In genomic region chr11:78313898-78314297, GRCh38 we compare ENCODE assay signal across 16 cellular contexts.
DNase-seq lines count a peak whose midpoint lies in the region; ATAC-seq and TF ChIP-seq lines count a peak whose summit lies in the region.
"Had no signal": no experiment of that assay in that cellular context is flagged by ENCODE, and none has a peak within 500 bp of the region (broad histone marks: within the 10 kb centered on the region; RNA-seq: fewer than 3 reads in every experiment).

No MANE protein-coding gene starts in this region.

- H2AFZ ChIP-seq in GM23248 (no peak overlapping the region), H9 (ENCODE audit: low read length) (no peak overlapping the region)

- H2BK120ac ChIP-seq in H9 (ENCODE audit: low read depth, low read length, poor library complexity, severe bottlenecking) = no peak overlapping the region

- H3K79me2 ChIP-seq in GM23248 (ENCODE audit: insufficient read depth) = no peaks in the 10 kb centered on the region; the same call in 1 of the 2 replicates
- H3K79me2 ChIP-seq in H9 (ENCODE audit: insufficient read depth, low read length) = no peaks in the 10 kb centered on the region

- peaks cover 11% of the 10 kb centered on the region; the same call in 1 of the 2 replicates for H3F3A ChIP-seq in GM23248 (ENCODE audit: insufficient read depth)

- no peak overlapping the region for H2BK15ac ChIP-seq in H9 (ENCODE audit: low read depth, low read length)

- H3K4me3 ChIP-seq in GM23248 (no peak overlapping the region), skeletal muscle satellite cell (ENCODE audit: low read length) (no peak overlapping the region)
- H3K4me3 ChIP-seq: gastroesophageal sphincter, GM12878 had no signal

- no peak overlapping the region for H3K4ac ChIP-seq in H9 (ENCODE audit: low read depth, low read length)

- H4K91ac ChIP-seq in H9 (ENCODE audit: insufficient read length, low read depth, low read length) = no peak overlapping the region

- H3K36me3 Mint-ChIP-seq in effector memory CD8-positive, alpha-beta T cell (ENCODE audit: insufficient read depth) = no peaks in the 10 kb centered on the region
- H3K36me3 Mint-ChIP-seq in H9 (ENCODE audit: insufficient read depth in 1 of 3, low read depth in 3 of 3) = peaks cover 0 to 8% (median 0%) of the 10 kb centered on the region in 3 experiments; a peak in 2 of 7 replicates

- H3K4me2 ChIP-seq in GM23248 (ENCODE audit: unreplicated experiment) (no peak overlapping the region), skeletal muscle satellite cell (ENCODE audit: low read length) (peak overlapping the region; percentile 27), H9 (ENCODE audit: insufficient read depth, insufficient read length, low read length) (no peak overlapping the region)
- H3K4me2 ChIP-seq: SK-N-SH had no signal

- no peaks in the 10 kb centered on the region for H3K27me3 ChIP-seq in GM23248 (replicated peaks; ENCODE audit: insufficient read depth)
- H3K27me3 ChIP-seq in skeletal muscle satellite cell (ENCODE audit: control insufficient read depth, insufficient read depth, low read length) = no peaks in the 10 kb centered on the region
- H3K27me3 ChIP-seq in H9 (ENCODE audit: insufficient read depth, low read length) = no peaks in the 10 kb centered on the region
- H3K27me3 ChIP-seq: brain microvascular endothelial cell, gastroesophageal sphincter had no signal

- H3K4me1 ChIP-seq in GM23248 (ENCODE audit: insufficient read depth) = peaks cover 20% of the 10 kb centered on the region
- H3K4me1 ChIP-seq in skeletal muscle satellite cell (ENCODE audit: control insufficient read depth, insufficient read depth, low read length) = peaks cover 27% of the 10 kb centered on the region
- H3K4me1 ChIP-seq in H9 (ENCODE audit: insufficient read depth, low read length) = no peaks in the 10 kb centered on the region; the same call in 1 of the 2 replicates

- H3K56ac ChIP-seq in H9 (ENCODE audit: insufficient read length, low read depth, low read length) = no peak overlapping the region

- no peaks in the 10 kb centered on the region for H4K20me1 ChIP-seq in GM23248 (ENCODE audit: insufficient read depth)
- H4K20me1 ChIP-seq in H9 (ENCODE audit: control insufficient read depth, insufficient read depth, insufficient read length) = no peaks in the 10 kb centered on the region

- H3K27me3 Mint-ChIP-seq in effector memory CD8-positive, alpha-beta T cell = peaks cover 0 to 8% of the 10 kb centered on the region in 2 donors
- no peaks in the 10 kb centered on the region for H3K27me3 Mint-ChIP-seq in H9 (ENCODE audit: low read depth)

- H3K18ac ChIP-seq in H9 (ENCODE audit: insufficient read length, low read depth, low read length) = no peak overlapping the region

- no peaks in the 10 kb centered on the region for H3K9me2 ChIP-seq in GM23248 (ENCODE audit: insufficient read depth)
- H3K9me2 ChIP-seq: SK-N-SH had no signal

- H3K27ac ChIP-seq in GM23248 (peak overlapping the region; percentile 8; the same call in 1 of the 2 replicates), H9 (ENCODE audit: insufficient read length, low read depth, low read length) (no peak overlapping the region)
- H3K27ac ChIP-seq: brain microvascular endothelial cell had no signal

- no peak for TF ChIP-seq CTCF in H9 (conservative IDR thresholded peaks at IDR 0.05)

- H3K23ac ChIP-seq in H9 (ENCODE audit: insufficient read length, low read depth, low read length) = no peak overlapping the region

- DNase-seq in GM23248 (peak; percentile 9), NCI-H526 treated with DMSO at 0.1 percent for 48 hours (lab: John Stamatoyannopoulos, UW) (peak; percentile 70), NCI-H226 (no peak), H9 (no peak)
- DNase-seq in effector memory CD8-positive, alpha-beta T cell = no peak
- DNase-seq: activated naive CD4-positive, alpha-beta T cell; effector memory CD4-positive, alpha-beta T cell; NCI-H2227 treated with DMSO at 0.1 percent for 48 hours; SK-N-SH had no signal

- no peak overlapping the region for H4K8ac ChIP-seq in H9 (replicated peaks; ENCODE audit: insufficient read length, low read depth, low read length)

- H3K27ac Mint-ChIP-seq in effector memory CD8-positive, alpha-beta T cell = no peak overlapping the region
- no peak overlapping the region for H3K27ac Mint-ChIP-seq in H9

- H3K9me3 Mint-ChIP-seq in effector memory CD8-positive, alpha-beta T cell = no peaks in the 10 kb centered on the region
- H3K9me3 Mint-ChIP-seq in H9 = no peaks in the 10 kb centered on the region; a peak in 1 of 5 replicates

- no peak overlapping the region for H2AK5ac ChIP-seq in H9 (ENCODE audit: insufficient read length, low read length)

- peak; percentile 85 for ATAC-seq in esophagus mucosa
- ATAC-seq in HG02798 (IDR thresholded peaks at IDR 0.05; ENCODE audit: poor library complexity, unreplicated experiment) = no peak
- ATAC-seq in effector memory CD8-positive, alpha-beta T cell (replicated peaks) = no peak
- ATAC-seq: gastroesophageal sphincter, GM12878 had no signal

- no peaks in the 10 kb centered on the region for H3K23me2 ChIP-seq in H9 (ENCODE audit: insufficient read length, low read depth, low read length, poor library complexity, severe bottlenecking)

- H2BK5ac ChIP-seq in H9 (ENCODE audit: insufficient read length, low read length) = no peak overlapping the region

- no peak overlapping the region for H2BK12ac ChIP-seq in H9 (ENCODE audit: insufficient read length, low read depth, low read length)

- 77 to 78% methylated on average over 2 of the region's 2 CpGs for WGBS in GM23248 (ENCODE audit: low coverage in 1 of 2, low lambda C conversion rate in 2 of 2, missing lambda C conversion rate in 2 of 2), 2 experiments
- no CpG with 5 or more reads among the region's 2 CpGs for WGBS in H9 (ENCODE audit: extremely low coverage, insufficient read length, low lambda C conversion rate)

- no peak overlapping the region for H4K5ac ChIP-seq in H9 (ENCODE audit: insufficient read length, low read depth, low read length)

- H3K9ac ChIP-seq in GM23248 (no peak overlapping the region), skeletal muscle satellite cell (ENCODE audit: low read depth, low read length) (peak overlapping the region; percentile 12), H9 (ENCODE audit: extremely low read depth, insufficient read length, low read length) (no peak overlapping the region)
- H3K9ac ChIP-seq: parathyroid adenoma, SK-N-SH had no signal

- in situ Hi-C loops in GM23248 (cut with MboI) = no loop called here

- H2BK20ac ChIP-seq in H9 (ENCODE audit: low read depth, low read length, poor library complexity, severe bottlenecking) = no peak overlapping the region

- no peak overlapping the region for H3K4me3 Mint-ChIP-seq in effector memory CD8-positive, alpha-beta T cell
- no peak overlapping the region for H3K4me3 Mint-ChIP-seq in H9

- H3K9me3 ChIP-seq in GM23248 (ENCODE audit: low read depth) (no peaks in the 10 kb centered on the region), skeletal muscle satellite cell (replicated peaks; ENCODE audit: low read length) (no peaks in the 10 kb centered on the region), H9 (ENCODE audit: control insufficient read depth, low read depth, low read length) (no peaks in the 10 kb centered on the region)
- H3K9me3 ChIP-seq: gastroesophageal sphincter, SK-N-SH had no signal

- H3K79me1 ChIP-seq in H9 (ENCODE audit: insufficient read depth, low read depth, low read length, poor library complexity, severe bottlenecking) = no peaks in the 10 kb centered on the region

- no peaks in the 10 kb centered on the region for H3K4me1 Mint-ChIP-seq in effector memory CD8-positive, alpha-beta T cell (ENCODE audit: low read depth in 2 of 2)
- H3K4me1 Mint-ChIP-seq in H9 = peaks cover 10 to 21% of the 10 kb centered on the region in 2 experiments

- no peaks in the 10 kb centered on the region for H3K36me3 ChIP-seq in GM23248 (ENCODE audit: low read depth)
- no peaks in the 10 kb centered on the region for H3K36me3 ChIP-seq in skeletal muscle satellite cell (ENCODE audit: insufficient read depth, low read length)
- H3K36me3 ChIP-seq: brain microvascular endothelial cell, gastroesophageal sphincter had no signal

- H3T11ph ChIP-seq in H9 (ENCODE audit: low read length) = no peak overlapping the region

- H3K14ac ChIP-seq in H9 (ENCODE audit: insufficient read depth, low read length) = no peak overlapping the region

Comparison
In these comparisons a context has a peak if more than half of its experiments do, and no peak if none do; other contexts are left out.
1. DNase-seq: peak in GM23248 (single experiment) and NCI-H526 treated with DMSO at 0.1 percent for 48 hours (single experiment); none in effector memory CD8-positive, alpha-beta T cell (0 of 3), NCI-H226 (single experiment) and H9 (single experiment).